Comparison of ENCODE assay signal across 16 cellular contexts in genomic region chr2:70514612-70515055, GRCh38. TPM values are rescaled to one million over a fixed set of nuclear protein-coding genes. Genes with fewer than 3 reads are reported as not detected.
A peak's percentile ranks its signal among the peaks of the same experiment; 100 is the strongest.
DNase-seq lines count a peak whose midpoint lies in the region; TF ChIP-seq lines count a peak whose summit lies in the region.
"Had no signal": no experiment of that assay in that cellular context is flagged by ENCODE, and none has a peak within 500 bp of the region (broad histone marks: within the 10 kb centered on the region; RNA-seq: fewer than 3 reads in every experiment).

No MANE protein-coding gene starts in this region.

- H4K20me1 ChIP-seq in mammary epithelial cell (ENCODE audit: insufficient read depth, low read length), result no peaks in the 10 kb centered on the region

- no peak overlapping the region for H3K4me3 Mint-ChIP-seq in MCF 10A (ENCODE audit: unreplicated experiment)
- H3K4me3 Mint-ChIP-seq: type B pancreatic cell had no signal

- 64% methylated on average over 14 of the region's 15 CpGs for WGBS in mammary epithelial cell (ENCODE audit: low coverage, missing lambda C conversion rate)

- peaks cover 41% of the 10 kb centered on the region for H3K4me1 Mint-ChIP-seq in MCF 10A (ENCODE audit: insufficient read depth, unreplicated experiment)

- H3K36me3 Mint-ChIP-seq in MCF 10A (ENCODE audit: insufficient read depth, unreplicated experiment), result peaks cover 20% of the 10 kb centered on the region
- H3K36me3 Mint-ChIP-seq: type B pancreatic cell had no signal

- peak overlapping the region; percentile 23 for H3K27ac Mint-ChIP-seq in MCF 10A (ENCODE audit: low read depth, unreplicated experiment)
- H3K27ac Mint-ChIP-seq: activated T-helper 2 cell treated with anti-CD3 and anti-CD28 coated beads, Interferon-gamma antibody, Interleukin-2, Interleukin-4, amounts not matched to agents 10 μg/mL and 5 μg/mL and 100 μg/mL, durations not matched to agents 14 hours and 24 hours and 36 hours; type B pancreatic cell had no signal

- H3K36me3 ChIP-seq in mammary epithelial cell (ENCODE audit: insufficient read depth, low read length), result peaks cover 18% of the 10 kb centered on the region
- H3K36me3 ChIP-seq: cardiac muscle cell had no signal

- H3K27ac ChIP-seq in mammary epithelial cell (ENCODE audit: insufficient read depth, low read depth, low read length), result no peak overlapping the region
- H3K27ac ChIP-seq: cardiac muscle cell had no signal

- no peaks in the 10 kb centered on the region for H3K27me3 Mint-ChIP-seq in MCF 10A (ENCODE audit: insufficient read depth, unreplicated experiment)
- H3K27me3 Mint-ChIP-seq: type B pancreatic cell had no signal

- H3K4me1 ChIP-seq in mammary epithelial cell (ENCODE audit: insufficient read depth, low read length), result peaks cover 52% of the 10 kb centered on the region

- in situ Hi-C loops in mammary epithelial cell (cut with MboI; ENCODE audit: low sequenced_read_pairs in 2 of 2), result no loop called here

- POLR2A ChIA-PET in MCF 10A (lab: Yijun Ruan, JAX), result interaction anchor here (0.6 to 2.9 kb wide), 5 partner anchors 10 to 39 kb away, joined by 3 to 10 read pairs (median 3); partner anchors contain the start of gene TGFA

- CTCF ChIA-PET in MCF 10A (lab: Yijun Ruan, JAX), result interaction anchor here (0.6 to 0.7 kb wide), 3 partner anchors 133 to 1699 kb away, joined by 3 to 4 read pairs (median 3); no protein-coding TSS in a partner anchor
- CTCF ChIA-PET in mammary epithelial cell (lab: Charles Lee; ENCODE audit: low non-redundant PET), result interaction anchor here (0.6 kb wide), 1 partner anchor 38 kb away, joined by 5 read pairs; no protein-coding TSS in a partner anchor

- TF ChIP-seq CTCF in MCF 10A (IDR thresholded peaks at IDR 0.05; ENCODE audit: unreplicated experiment) (no peak), mammary epithelial cell (conservative IDR thresholded peaks at IDR 0.05 in 1 of 2, IDR thresholded peaks at IDR 0.05 in 1 of 2; ENCODE audit: extremely low read depth in 1 of 2, insufficient read depth in 1 of 2, low read depth in 1 of 2, low read length in 2 of 2) (no peak)

- H3K9ac ChIP-seq in mammary epithelial cell (ENCODE audit: insufficient read depth, low read length), result no peak overlapping the region

- BruUV-seq in MCF 10A (replicated peaks; lab: Mats Ljungman, UMichigan), result no TSS peak
- no TSS peak for BruUV-seq in mammary epithelial cell (replicated peaks; lab: Mats Ljungman, UMichigan)

- H2AFZ ChIP-seq in mammary epithelial cell (ENCODE audit: low read depth, low read length), result no peak overlapping the region

- no peaks in the 10 kb centered on the region for H3K27me3 ChIP-seq in mammary epithelial cell (ENCODE audit: insufficient read depth, low read length)
- H3K27me3 ChIP-seq: cardiac muscle cell had no signal

- DNase-seq in MCF 10A (ENCODE audit: unreplicated experiment) (peak; percentile 59), mammary epithelial cell (no peak), NCI-H748 (lab: John Stamatoyannopoulos, UW; ENCODE audit: unreplicated experiment) (peak; percentile 71), islet precursor cell (peak; percentile 40), ureter (ENCODE audit: low spot score) (peak; percentile 85), GDM1 (lab: John Stamatoyannopoulos, UW) (no peak), OCI-M2 (lab: John Stamatoyannopoulos, UW; ENCODE audit: unreplicated experiment) (no peak), SKM-1 treated with dmso at 0.1 percent for 144 hours (lab: John Stamatoyannopoulos, UW; ENCODE audit: unreplicated experiment) (no peak)
- DNase-seq: activated CD4-positive, CD25-positive, alpha-beta regulatory T cell; GF-D8; Karpas-422; left cardiac atrium; RPMI8226 had no signal

- H3K9me3 ChIP-seq in mammary epithelial cell (replicated peaks; ENCODE audit: insufficient read depth, low read length), result no peaks in the 10 kb centered on the region

- H3K4me2 ChIP-seq in mammary epithelial cell (ENCODE audit: insufficient read depth, low read depth, low read length), result no peak overlapping the region

- no peak overlapping the region for H3K4me3 ChIP-seq in mammary epithelial cell (replicated peaks in 1 of 3; ENCODE audit: insufficient read depth in 1 of 3, low read depth in 2 of 3, low read length in 3 of 3)
- H3K4me3 ChIP-seq: cardiac muscle cell had no signal

- peaks cover 99% of the 10 kb centered on the region for H3K79me2 ChIP-seq in mammary epithelial cell (ENCODE audit: insufficient read depth, low read length)

- intact Hi-C loops in MCF 10A (cut with micrococcal nuclease), result no loop called here
- intact Hi-C loops in mammary epithelial cell (cut with micrococcal nuclease), result no loop called here

- dilution Hi-C loops in mammary epithelial cell (cut with HindIII; ENCODE audit: low sequenced_read_pairs), result no loop called here

- no peaks in the 10 kb centered on the region for H3K9me3 Mint-ChIP-seq in MCF 10A (ENCODE audit: unreplicated experiment)
- H3K9me3 Mint-ChIP-seq: activated T-helper 2 cell treated with anti-CD3 and anti-CD28 coated beads, Interferon-gamma antibody, Interleukin-2, Interleukin-4, amounts not matched to agents 10 μg/mL and 5 μg/mL and 100 μg/mL, durations not matched to agents 14 hours and 24 hours and 36 hours; type B pancreatic cell had no signal

RNA-seq across cellular contexts. Expression of gene TGFA, which starts 39.0 kb away (rescaled TPM):
- total RNA-seq in MCF 10A (2022), result 17.9 and 22.5 TPM in 2 replicates
- 100 to 1,000 TPM in 1 of 2 donors, 10 to 100 TPM in 1; 59.2 to 126 TPM for total RNA-seq in mammary epithelial cell
- 82.0 TPM for polyA plus RNA-seq in mammary epithelial cell
- polyA minus RNA-seq in mammary epithelial cell, result 88.0 TPM
- 17.8 TPM for total RNA-seq in ureter
- total RNA-seq: activated T-helper 2 cell treated with anti-CD3 and anti-CD28 coated beads, Interferon-gamma antibody, Interleukin-2, Interleukin-4, amounts not matched to agents 10 μg/mL and 5 μg/mL and 100 μg/mL, durations not matched to agents 14 hours and 24 hours and 36 hours had no signal
- polyA plus RNA-seq: cardiac muscle cell had no signal

Comparison
In these comparisons a context has a peak if more than half of its experiments do, and no peak if none do; other contexts are left out.
1. DNase-seq: peak in MCF 10A (single experiment), NCI-H748 (single experiment), islet precursor cell (single experiment) and ureter (single experiment); none in mammary epithelial cell (single experiment), GDM1 (single experiment), OCI-M2 (single experiment) and SKM-1 treated with dmso at 0.1 percent for 144 hours (single experiment).